Comparison of ENCODE assay signal across 9 cellular contexts in the genomic region with DNA sequence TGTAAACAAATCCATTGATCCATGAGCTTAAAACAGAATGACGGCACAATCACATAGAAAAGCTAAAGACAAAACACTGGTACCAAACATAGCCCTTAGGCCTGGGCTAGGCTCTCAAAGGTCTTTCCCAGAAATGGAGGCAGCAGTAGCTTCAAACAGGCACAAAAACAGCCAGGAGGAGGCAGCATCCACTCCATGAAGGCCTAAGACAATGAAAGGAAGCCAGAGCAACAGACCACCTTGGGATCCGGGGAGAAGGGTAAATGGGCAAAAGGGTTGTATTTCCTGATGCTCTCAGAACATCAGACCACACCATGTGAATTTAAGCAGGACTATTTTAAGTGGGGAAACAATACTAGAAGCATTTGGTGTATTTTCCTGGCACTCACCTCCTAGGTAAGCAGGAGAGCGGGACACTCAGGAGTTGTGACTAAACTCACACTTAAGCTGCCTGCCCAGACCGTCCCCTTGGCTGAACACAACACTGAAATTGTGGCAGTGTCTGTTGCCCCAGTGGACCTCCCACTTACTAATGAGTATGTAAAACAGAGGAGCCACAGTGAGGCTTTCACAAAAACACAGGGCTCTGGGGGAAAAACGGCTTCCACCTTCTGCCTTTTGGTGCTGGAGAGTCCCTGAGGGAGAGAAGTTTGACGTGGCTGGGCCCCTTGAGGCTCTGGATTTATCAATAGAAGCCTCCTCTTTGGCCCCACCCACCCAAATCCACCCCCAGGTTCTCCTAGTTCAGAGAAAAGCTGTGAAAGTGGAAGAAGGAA. TPM values are rescaled to one million over a fixed set of nuclear protein-coding genes. Genes with fewer than 3 reads are reported as not detected.
DNase-seq lines count a peak whose midpoint lies in the region; ATAC-seq, FAIRE-seq and TF ChIP-seq lines count a peak whose summit lies in the region.
"Had no signal": no experiment of that assay in that cellular context is flagged by ENCODE, and none has a peak within 500 bp of the region (broad histone marks: within the 10 kb centered on the region; RNA-seq: fewer than 3 reads in every experiment).

No MANE protein-coding gene starts in this region.

- in situ Hi-C loops in HepG2 (cut with HindIII; ENCODE audit: extremely low pct_ligation_motif_present, low pct_unique_long_range_greater_than_20kb), result no loop called here

- H3K4me1 Mint-ChIP-seq in CD8-positive, alpha-beta T cell (ENCODE audit: low read depth), result peaks cover 20% of the 10 kb centered on the region
- H3K4me1 Mint-ChIP-seq in activated T-helper 2 cell treated with anti-CD3 and anti-CD28 coated beads, Interferon-gamma antibody, Interleukin-2, Interleukin-4, amounts not matched to agents 10 μg/mL and 5 μg/mL and 100 μg/mL, durations not matched to agents 14 hours and 24 hours and 36 hours (ENCODE audit: low read depth), result peaks cover 25% of the 10 kb centered on the region

- POLR2A ChIA-PET in CD8-positive, alpha-beta T cell (lab: Charles Lee), result interaction anchor here (0.6 to 0.9 kb wide), 3 partner anchors 9 to 89 kb away, joined by 3 read pairs; no protein-coding TSS in a partner anchor
- POLR2A ChIA-PET in HepG2 (lab: Yijun Ruan, JAX), result interaction anchor here (0.9 to 1.2 kb wide), 3 partner anchors 9 to 109 kb away, joined by 3 to 4 read pairs (median 3); partner anchors contain the start of gene RNF14

- H2AFZ ChIP-seq in HepG2 (ENCODE audit: low read length), result no peak overlapping the region

- H3K27me3 ChIP-seq in CD8-positive, alpha-beta T cell (ENCODE audit: insufficient read depth, low read length), result no peaks in the 10 kb centered on the region
- no peaks in the 10 kb centered on the region for H3K27me3 ChIP-seq in H7 (ENCODE audit: control insufficient read depth, insufficient read depth, low read length)
- no peaks in the 10 kb centered on the region for H3K27me3 ChIP-seq in HepG2 (ENCODE audit: control insufficient read depth in 1 of 2, insufficient read depth in 2 of 2, low read length in 2 of 2)

- peak overlapping the region; percentile 71 for H3K27ac Mint-ChIP-seq in CD8-positive, alpha-beta T cell
- H3K27ac Mint-ChIP-seq in activated T-helper 2 cell treated with anti-CD3 and anti-CD28 coated beads, Interferon-gamma antibody, Interleukin-2, Interleukin-4, amounts not matched to agents 10 μg/mL and 5 μg/mL and 100 μg/mL, durations not matched to agents 14 hours and 24 hours and 36 hours, result peak overlapping the region; percentile 82

- TF ChIP-seq RAD21 in HepG2 (CRISPR knock-in tag; IDR thresholded peaks at IDR 0.05), result no peak

- intact Hi-C loops in CD8-positive, alpha-beta T cell (cut with DNase I, micrococcal nuclease), result loop anchor here in 1 of 2 experiments (2.0 kb wide), 1 partner anchor 14 kb away; no protein-coding TSS in a partner anchor
- intact Hi-C loops in activated T-helper 2 cell treated with anti-CD3 and anti-CD28 coated beads, Interferon-gamma antibody, Interleukin-2, Interleukin-4, amounts not matched to agents 10 μg/mL and 5 μg/mL and 100 μg/mL, durations not matched to agents 14 hours and 24 hours and 36 hours (cut with micrococcal nuclease), result no loop called here
- intact Hi-C loops in HepG2 (cut with micrococcal nuclease; ENCODE audit: unreplicated experiment), result no loop called here

- H3K4me2 ChIP-seq in HepG2 (ENCODE audit: low read depth, low read length), result no peak overlapping the region

- 94% methylated on average over 6 of the region's 6 CpGs for WGBS in HepG2 (ENCODE audit: low lambda C conversion rate)

- H3K4me3 Mint-ChIP-seq in CD8-positive, alpha-beta T cell, result no peak overlapping the region
- no peak overlapping the region for H3K4me3 Mint-ChIP-seq in activated T-helper 2 cell treated with anti-CD3 and anti-CD28 coated beads, Interferon-gamma antibody, Interleukin-2, Interleukin-4, amounts not matched to agents 10 μg/mL and 5 μg/mL and 100 μg/mL, durations not matched to agents 14 hours and 24 hours and 36 hours (ENCODE audit: low read depth)

- TF ChIP-seq POLR2A in HepG2 (IDR thresholded peaks at IDR 0.05; ENCODE audit: insufficient read depth in 1 of 2, low read depth in 2 of 2, low read length in 2 of 2), result no peak

- peaks cover 9% of the 10 kb centered on the region for H3K36me3 ChIP-seq in CD8-positive, alpha-beta T cell (ENCODE audit: insufficient read depth, low read length)
- H3K36me3 ChIP-seq in H7 (replicated peaks; ENCODE audit: control insufficient read depth, insufficient read depth, low read length) (peaks cover 30% of the 10 kb centered on the region), HepG2 (replicated peaks in 1 of 2; ENCODE audit: control insufficient read depth in 1 of 2, insufficient read depth in 2 of 2, low read length in 2 of 2) (peaks cover 12 to 44% of the 10 kb centered on the region in 2 experiments)

- peaks cover 16% of the 10 kb centered on the region for H3K4me1 ChIP-seq in CD8-positive, alpha-beta T cell (ENCODE audit: insufficient read depth, low read length)
- H3K4me1 ChIP-seq in HepG2 (ENCODE audit: insufficient read depth, low read length), result peaks cover 11% of the 10 kb centered on the region

- no peak overlapping the region for H3K27ac ChIP-seq in CD8-positive, alpha-beta T cell (ENCODE audit: low read depth, low read length)
- no peak overlapping the region for H3K27ac ChIP-seq in HepG2 (ENCODE audit: extremely low read length, insufficient read depth, low read length)

- no peak for TF ChIP-seq CTCF in CD8-positive, alpha-beta T cell (IDR thresholded peaks at IDR 0.05)
- TF ChIP-seq CTCF in HepG2 (CRISPR knock-in tag; IDR thresholded peaks at IDR 0.05) (peak; percentile 45), GM20000 (IDR thresholded peaks at IDR 0.05; ENCODE audit: extremely low read depth, missing control alignments) (no peak)

- BruUV-seq in HepG2 (replicated peaks; lab: Mats Ljungman, UMichigan), result no TSS peak

- no peaks in the 10 kb centered on the region for H4K20me1 ChIP-seq in HepG2 (ENCODE audit: insufficient read depth, low read length)

- no peak overlapping the region for H3K4me3 ChIP-seq in CD8-positive, alpha-beta T cell (ENCODE audit: low read depth, low read length)
- H3K4me3 ChIP-seq in H7 (ENCODE audit: insufficient read depth, low read depth, low read length) (no peak overlapping the region), HepG2 (replicated peaks in 1 of 3; ENCODE audit: insufficient read depth in 1 of 3, low read depth in 2 of 3, low read length in 3 of 3) (no peak overlapping the region)

- no peaks in the 10 kb centered on the region for H3K79me2 ChIP-seq in HepG2 (ENCODE audit: insufficient read depth, low read length)

- H3K27me3 Mint-ChIP-seq in CD8-positive, alpha-beta T cell (ENCODE audit: low read depth), result no peaks in the 10 kb centered on the region
- no peaks in the 10 kb centered on the region for H3K27me3 Mint-ChIP-seq in activated T-helper 2 cell treated with anti-CD3 and anti-CD28 coated beads, Interferon-gamma antibody, Interleukin-2, Interleukin-4, amounts not matched to agents 10 μg/mL and 5 μg/mL and 100 μg/mL, durations not matched to agents 14 hours and 24 hours and 36 hours (ENCODE audit: low read depth)

- CTCF ChIA-PET in CD8-positive, alpha-beta T cell (lab: Charles Lee), result interaction anchor here (0.7 to 2.6 kb wide), 12 partner anchors 8 to 308 kb away, joined by 3 to 17 read pairs (median 4); no protein-coding TSS in a partner anchor
- CTCF ChIA-PET in HepG2 (lab: Yijun Ruan, JAX; ENCODE audit: low intra/inter-chr PET ratio, low total read pairs), result no interaction called here

- H3K9ac ChIP-seq in HepG2 (ENCODE audit: insufficient read depth, low read depth, low read length), result no peak overlapping the region

- peaks cover 63% of the 10 kb centered on the region for H3K36me3 Mint-ChIP-seq in CD8-positive, alpha-beta T cell
- peaks cover 70% of the 10 kb centered on the region for H3K36me3 Mint-ChIP-seq in activated T-helper 2 cell treated with anti-CD3 and anti-CD28 coated beads, Interferon-gamma antibody, Interleukin-2, Interleukin-4, amounts not matched to agents 10 μg/mL and 5 μg/mL and 100 μg/mL, durations not matched to agents 14 hours and 24 hours and 36 hours (ENCODE audit: low read depth)

- no peaks in the 10 kb centered on the region for H3K9me3 ChIP-seq in CD8-positive, alpha-beta T cell (ENCODE audit: low read length)
- no peaks in the 10 kb centered on the region for H3K9me3 ChIP-seq in HepG2 (ENCODE audit: low read length)

- no peaks in the 10 kb centered on the region for H3K9me3 Mint-ChIP-seq in CD8-positive, alpha-beta T cell
- no peaks in the 10 kb centered on the region for H3K9me3 Mint-ChIP-seq in activated T-helper 2 cell treated with anti-CD3 and anti-CD28 coated beads, Interferon-gamma antibody, Interleukin-2, Interleukin-4, amounts not matched to agents 10 μg/mL and 5 μg/mL and 100 μg/mL, durations not matched to agents 14 hours and 24 hours and 36 hours

- FAIRE-seq in HepG2 (lab: Jason Lieb, UNC), result no peak

- ATAC-seq in CD8-positive, alpha-beta T cell, result peak; percentile 36
- peak; percentile 62; the same call in 2 of the 3 replicates for ATAC-seq in HepG2

- no peak for TF ChIP-seq EP300 in HepG2 (IDR thresholded peaks at IDR 0.05; ENCODE audit: low read depth in 2 of 2, low read length in 2 of 2)
- TF ChIP-seq EP300 in HepG2 (CRISPR knock-in tag; IDR thresholded peaks at IDR 0.05; ENCODE audit: borderline replicate concordance), result no peak

- DNase-seq in CD8-positive, alpha-beta T cell, result no peak
- DNase-seq in H7 (peak; percentile 45), HepG2 (ENCODE audit: low spot score) (peak; percentile 7), NCI-H1930 (lab: John Stamatoyannopoulos, UW) (no peak), GM20000 (ENCODE audit: low spot score) (no peak), T-helper 9 cell (no peak)
- DNase-seq in activated T-helper 2 cell treated with anti-CD3 and anti-CD28 coated beads, Interferon-gamma antibody, Interleukin-2, Interleukin-4, amounts not matched to agents 10 μg/mL and 5 μg/mL and 100 μg/mL, durations not matched to agents 14 hours and 24 hours and 36 hours (ENCODE audit: low spot score), result no peak
- DNase-seq in activated effector memory CD4-positive, alpha-beta T cell treated with anti-CD3 and anti-CD28 coated beads, Interleukin-2, amount 50 U/mL, for 16 hours, result no peak
- DNase-seq: Right ventricle myocardium superior had no signal

RNA-seq across cellular contexts. Expression of gene GNPDA1, which starts 11.9 kb away (rescaled TPM):
- total RNA-seq in CD8-positive, alpha-beta T cell, result 1 to 10 TPM; 5.2 TPM
- 72.2 and 87.0 TPM in 2 replicates for total RNA-seq in H7 (2014; rRNA removed; shearing (Covaris generic))
- total RNA-seq in activated T-helper 2 cell treated with anti-CD3 and anti-CD28 coated beads, Interferon-gamma antibody, Interleukin-2, Interleukin-4, amounts not matched to agents 10 μg/mL and 5 μg/mL and 100 μg/mL, durations not matched to agents 14 hours and 24 hours and 36 hours, result 35.8 and 43.7 TPM in 2 replicates
- 54.1 and 74.9 TPM in 2 replicates for total RNA-seq in HepG2 (2016; rRNA removed; fragmentation: Illumina TruSeq; extraction: Trizol)
- 12.0 TPM in 2 replicates for total RNA-seq in HepG2 (2016; cell fraction: cytosol; rRNA removed; fragmentation: Illumina TruSeq; extraction: Trizol; ENCODE audit: low read depth)
- 54.7 and 81.4 TPM in 2 replicates for total RNA-seq in HepG2 (2016; cell fraction: insoluble cytoplasmic fraction; rRNA removed; fragmentation: Illumina TruSeq; extraction: Trizol)
- 35.9 and 36.6 TPM in 2 replicates for total RNA-seq in HepG2 (2016; cell fraction: membrane; rRNA removed; fragmentation: Illumina TruSeq; extraction: Trizol)
- total RNA-seq in HepG2 (2016; cell fraction: nucleus; rRNA removed; fragmentation: Illumina TruSeq; extraction: Trizol), result 23.2 and 24.6 TPM in 2 replicates
- polyA plus RNA-seq in HepG2 (2011; rRNA removed), result 6.0 and 6.1 TPM in 2 replicates
- 9.3 and 10.6 TPM in 2 replicates for polyA plus RNA-seq in HepG2 (2011; cell fraction: cytosol; rRNA removed)
- polyA plus RNA-seq in HepG2 (2011; cell fraction: nucleus; rRNA removed), result 10.6 and 11.6 TPM in 2 replicates
- 23.3 and 24.2 TPM in 2 replicates for polyA plus RNA-seq in HepG2 (2012)
- polyA plus RNA-seq in HepG2 (2016; cell fraction: cytosol; fragmentation: Illumina TruSeq; extraction: Trizol; ENCODE audit: low read depth), result 11.3 and 13.9 TPM in 2 replicates
- polyA plus RNA-seq in HepG2 (2016; cell fraction: insoluble cytoplasmic fraction; fragmentation: Illumina TruSeq; extraction: Trizol; ENCODE audit: low read depth), result 76.4 and 81.8 TPM in 2 replicates
- polyA plus RNA-seq in HepG2 (2016; cell fraction: membrane; fragmentation: Illumina TruSeq; extraction: Trizol; ENCODE audit: low read depth), result 25.0 and 27.1 TPM in 2 replicates
- 37.8 and 39.9 TPM in 2 replicates for polyA plus RNA-seq in HepG2 (2016; cell fraction: nucleus; fragmentation: Illumina TruSeq; extraction: Trizol; ENCODE audit: insufficient read depth, low read depth)
- polyA minus RNA-seq in HepG2 (2011; rRNA and poly(A)+ RNA removed; ENCODE audit: low replicate concordance), result 8.0 and 21.3 TPM in 2 replicates
- polyA minus RNA-seq in HepG2 (2011; cell fraction: cytosol; rRNA and poly(A)+ RNA removed), result 8.3 and 13.9 TPM in 2 replicates
- 9.8 and 11.8 TPM in 2 replicates for polyA minus RNA-seq in HepG2 (2011; cell fraction: nucleus; rRNA and poly(A)+ RNA removed)

RNA-seq across cellular contexts. Expression of gene RNF14, which starts 32.0 kb away (rescaled TPM):
- 10 to 100 TPM; 11.3 to 12.8 TPM for total RNA-seq in CD8-positive, alpha-beta T cell
- 52.3 and 55.3 TPM in 2 replicates for total RNA-seq in H7 (2014; rRNA removed; shearing (Covaris generic))
- 22.0 and 24.1 TPM in 2 replicates for total RNA-seq in activated T-helper 2 cell treated with anti-CD3 and anti-CD28 coated beads, Interferon-gamma antibody, Interleukin-2, Interleukin-4, amounts not matched to agents 10 μg/mL and 5 μg/mL and 100 μg/mL, durations not matched to agents 14 hours and 24 hours and 36 hours
- 28.1 and 42.4 TPM in 2 replicates for total RNA-seq in HepG2 (2016; rRNA removed; fragmentation: Illumina TruSeq; extraction: Trizol)
- total RNA-seq in HepG2 (2016; cell fraction: cytosol; rRNA removed; fragmentation: Illumina TruSeq; extraction: Trizol; ENCODE audit: low read depth), result 7.6 TPM in 2 replicates
- 29.9 and 40.7 TPM in 2 replicates for total RNA-seq in HepG2 (2016; cell fraction: insoluble cytoplasmic fraction; rRNA removed; fragmentation: Illumina TruSeq; extraction: Trizol)
- 23.1 and 23.3 TPM in 2 replicates for total RNA-seq in HepG2 (2016; cell fraction: membrane; rRNA removed; fragmentation: Illumina TruSeq; extraction: Trizol)
- 16.1 and 19.9 TPM in 2 replicates for total RNA-seq in HepG2 (2016; cell fraction: nucleus; rRNA removed; fragmentation: Illumina TruSeq; extraction: Trizol)
- polyA plus RNA-seq in HepG2 (2011; rRNA removed), result 11.0 and 11.3 TPM in 2 replicates
- polyA plus RNA-seq in HepG2 (2011; cell fraction: cytosol; rRNA removed), result 6.2 and 9.3 TPM in 2 replicates
- polyA plus RNA-seq in HepG2 (2011; cell fraction: nucleus; rRNA removed), result 5.6 and 8.1 TPM in 2 replicates
- polyA plus RNA-seq in HepG2 (2012), result 13.0 and 15.4 TPM in 2 replicates
- 5.0 and 7.5 TPM in 2 replicates for polyA plus RNA-seq in HepG2 (2016; cell fraction: cytosol; fragmentation: Illumina TruSeq; extraction: Trizol; ENCODE audit: low read depth)
- polyA plus RNA-seq in HepG2 (2016; cell fraction: insoluble cytoplasmic fraction; fragmentation: Illumina TruSeq; extraction: Trizol; ENCODE audit: low read depth), result 23.5 and 26.8 TPM in 2 replicates
- 11.6 and 11.8 TPM in 2 replicates for polyA plus RNA-seq in HepG2 (2016; cell fraction: membrane; fragmentation: Illumina TruSeq; extraction: Trizol; ENCODE audit: low read depth)
- 9.6 and 13.2 TPM in 2 replicates for polyA plus RNA-seq in HepG2 (2016; cell fraction: nucleus; fragmentation: Illumina TruSeq; extraction: Trizol; ENCODE audit: insufficient read depth, low read depth)
- 16.9 and 18.8 TPM in 2 replicates for polyA minus RNA-seq in HepG2 (2011; rRNA and poly(A)+ RNA removed; ENCODE audit: low replicate concordance)
- 8.3 and 10.7 TPM in 2 replicates for polyA minus RNA-seq in HepG2 (2011; cell fraction: cytosol; rRNA and poly(A)+ RNA removed)
- polyA minus RNA-seq in HepG2 (2011; cell fraction: nucleus; rRNA and poly(A)+ RNA removed), result 10.7 and 13.6 TPM in 2 replicates

RNA-seq across cellular contexts. Expression of gene PCDH12, which starts 42.9 kb away (rescaled TPM):
- not detected for total RNA-seq in CD8-positive, alpha-beta T cell
- 0.10 TPM in 1 of 2 replicates, not detected in the other for total RNA-seq in H7 (2014; rRNA removed; shearing (Covaris generic))
- total RNA-seq in activated T-helper 2 cell treated with anti-CD3 and anti-CD28 coated beads, Interferon-gamma antibody, Interleukin-2, Interleukin-4, amounts not matched to agents 10 μg/mL and 5 μg/mL and 100 μg/mL, durations not matched to agents 14 hours and 24 hours and 36 hours, result 1.1 and 1.3 TPM in 2 replicates
- not detected in 2 replicates for total RNA-seq in HepG2 (2016; rRNA removed; fragmentation: Illumina TruSeq; extraction: Trizol)
- not detected in 2 replicates for total RNA-seq in HepG2 (2016; cell fraction: cytosol; rRNA removed; fragmentation: Illumina TruSeq; extraction: Trizol; ENCODE audit: low read depth)
- not detected in 2 replicates for total RNA-seq in HepG2 (2016; cell fraction: insoluble cytoplasmic fraction; rRNA removed; fragmentation: Illumina TruSeq; extraction: Trizol)
- not detected in 2 replicates for total RNA-seq in HepG2 (2016; cell fraction: membrane; rRNA removed; fragmentation: Illumina TruSeq; extraction: Trizol)
- total RNA-seq in HepG2 (2016; cell fraction: nucleus; rRNA removed; fragmentation: Illumina TruSeq; extraction: Trizol), result not detected in 2 replicates
- not detected in 2 replicates for polyA plus RNA-seq in HepG2 (2011; rRNA removed)
- not detected in 2 replicates for polyA plus RNA-seq in HepG2 (2011; cell fraction: cytosol; rRNA removed)
- not detected in 2 replicates for polyA plus RNA-seq in HepG2 (2011; cell fraction: nucleus; rRNA removed)
- 0.13 and 0.25 TPM in 2 replicates for polyA plus RNA-seq in HepG2 (2012)
- polyA plus RNA-seq in HepG2 (2016; cell fraction: cytosol; fragmentation: Illumina TruSeq; extraction: Trizol; ENCODE audit: low read depth), result not detected in 2 replicates
- polyA plus RNA-seq in HepG2 (2016; cell fraction: insoluble cytoplasmic fraction; fragmentation: Illumina TruSeq; extraction: Trizol; ENCODE audit: low read depth), result not detected in 2 replicates
- polyA plus RNA-seq in HepG2 (2016; cell fraction: membrane; fragmentation: Illumina TruSeq; extraction: Trizol; ENCODE audit: low read depth), result not detected in 2 replicates
- not detected in 2 replicates for polyA plus RNA-seq in HepG2 (2016; cell fraction: nucleus; fragmentation: Illumina TruSeq; extraction: Trizol; ENCODE audit: insufficient read depth, low read depth)
- 0.33 TPM in 1 of 2 replicates, not detected in the other for polyA minus RNA-seq in HepG2 (2011; rRNA and poly(A)+ RNA removed; ENCODE audit: low replicate concordance)
- polyA minus RNA-seq in HepG2 (2011; cell fraction: cytosol; rRNA and poly(A)+ RNA removed), result not detected in 2 replicates
- not detected in 2 replicates for polyA minus RNA-seq in HepG2 (2011; cell fraction: nucleus; rRNA and poly(A)+ RNA removed)

Comparison
In these comparisons a context has a peak if more than half of its experiments do, and no peak if none do; other contexts are left out.
1. DNase-seq: peak in H7 (single experiment) and HepG2 (single experiment); none in CD8-positive, alpha-beta T cell (0 of 7), activated T-helper 2 cell treated with anti-CD3 and anti-CD28 coated beads, Interferon-gamma antibody, Interleukin-2, Interleukin-4, amounts not matched to agents 10 μg/mL and 5 μg/mL and 100 μg/mL, durations not matched to agents 14 hours and 24 hours and 36 hours (single experiment), activated effector memory CD4-positive, alpha-beta T cell treated with anti-CD3 and anti-CD28 coated beads, Interleukin-2, amount 50 U/mL, for 16 hours (single experiment), NCI-H1930 (0 of 2), GM20000 (single experiment) and T-helper 9 cell (single experiment).